9 cellular contexts compared by ENCODE assay signal in genomic region chr12:50934981-50935807, GRCh38. TPM values are rescaled to one million over a fixed set of nuclear protein-coding genes. Genes with fewer than 3 reads are reported as not detected.
DNase-seq lines count a peak whose midpoint lies in the region; ATAC-seq and TF ChIP-seq lines count a peak whose summit lies in the region.
"Had no signal": no experiment of that assay in that cellular context is flagged by ENCODE, and none has a peak within 500 bp of the region (broad histone marks: within the 10 kb centered on the region; RNA-seq: fewer than 3 reads in every experiment).

No MANE protein-coding gene starts in this region.

- no peak overlapping the region for H3K4me3 ChIP-seq in Peyer's patch

- H3K27me3 ChIP-seq in Peyer's patch: no peaks in the 10 kb centered on the region

- no peak for TF ChIP-seq POLR2A in Peyer's patch (IDR thresholded peaks at IDR 0.05)

- H3K4me1 ChIP-seq in Peyer's patch: peaks cover 0 to 54% (median 2%) of the 10 kb centered on the region in 4 donors

- peak overlapping the region; percentile 1 to 83 (median 49) for H3K27ac ChIP-seq in Peyer's patch

- no peak for ATAC-seq in GM18907 (IDR thresholded peaks at IDR 0.05; ENCODE audit: unreplicated experiment)
- ATAC-seq in GM18858 (IDR thresholded peaks at IDR 0.05; ENCODE audit: unreplicated experiment): no peak
- ATAC-seq in HG03097 (IDR thresholded peaks at IDR 0.05; ENCODE audit: low FRiP score, unreplicated experiment): no peak

- peaks cover 0 to 12% (median 0%) of the 10 kb centered on the region in 3 donors for H3K36me3 ChIP-seq in Peyer's patch

- TF ChIP-seq CTCF in AG09319 (IDR thresholded peaks at IDR 0.05; ENCODE audit: low read depth, low read length) (no peak), Peyer's patch (IDR thresholded peaks at IDR 0.05) (no peak)

- H3K9me3 ChIP-seq in Peyer's patch: peaks cover 0 to 3% (median 0%) of the 10 kb centered on the region in 4 donors

- DNase-seq in AG09319 (ENCODE audit: extremely low read depth, low read depth) (peak; percentile 18), Peyer's patch (no peak), fibroblast of gingiva (ENCODE audit: low read depth) (peak; percentile 77), non-pigmented ciliary epithelial cell (ENCODE audit: low read depth) (peak; percentile 28), SK-N-DZ (ENCODE audit: low spot score) (no peak)
- DNase-seq: NCI-H510A treated with DMSO at 0.1 percent for 48 hours had no signal

RNA-seq across cellular contexts. Expression of gene HIGD1C, which starts 17.1 kb away (rescaled TPM):
- not detected for total RNA-seq in Peyer's patch
- not detected in 2 replicates for polyA plus RNA-seq in SK-N-DZ (2014; cell fraction: cytosol; rRNA removed)
- not detected in 2 replicates for polyA plus RNA-seq in SK-N-DZ (2014; cell fraction: nucleus; rRNA removed)

Comparison
In these comparisons a context has a peak if more than half of its experiments do, and no peak if none do; other contexts are left out.
1. DNase-seq: peak in AG09319 (single experiment), fibroblast of gingiva (single experiment) and non-pigmented ciliary epithelial cell (single experiment); none in Peyer's patch (0 of 3) and SK-N-DZ (single experiment).